In the genomic region with DNA sequence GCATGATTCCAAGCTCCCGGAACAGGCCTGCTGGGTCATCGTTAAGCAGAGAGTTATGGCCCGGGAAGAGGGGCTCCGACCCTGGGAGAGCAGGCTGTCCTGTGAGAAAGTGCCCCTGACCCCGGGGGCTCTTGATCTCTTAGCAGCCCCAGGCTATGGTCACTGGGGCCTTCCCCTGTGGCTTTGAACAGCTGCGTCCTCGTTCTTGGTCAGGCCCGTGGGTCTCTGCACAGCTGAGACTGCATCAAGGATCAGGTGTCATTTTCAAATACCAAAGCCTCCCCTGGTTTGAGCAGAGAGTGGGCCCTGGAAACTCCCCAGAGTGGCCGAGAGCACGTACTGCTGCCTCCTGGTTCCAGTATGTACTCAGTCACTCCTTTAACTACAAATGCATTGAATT, we compare ENCODE assay signal across 1 cellular context.
TF ChIP-seq lines count a peak whose summit lies in the region.

No MANE protein-coding gene starts in this region.

TF ChIP-seq in GM12878, 131 proteins besides CTCF, POLR2A, EP300 and RAD21:
- TF ChIP-seq MTA2 (IDR thresholded peaks at IDR 0.05; ENCODE audit: low read depth) (peak; percentile 49; the same call in 1 of the 2 replicates), IKZF2 (IDR thresholded peaks at IDR 0.05) (peak; percentile 17 to 20; a peak in 2 of 4 replicates), YY1 (IDR thresholded peaks at IDR 0.05; ENCODE audit: low read depth, low read length) (no peak), IKZF1 (conservative IDR thresholded peaks at IDR 0.05) (peak; percentile 41), BMI1 (IDR thresholded peaks at IDR 0.05; ENCODE audit: borderline replicate concordance) (0 out of 2 replicates have a peak, but pooled peaks have one; percentile 17), ESRRA (IDR thresholded peaks at IDR 0.05; ENCODE audit: low read length) (no peak), RAD51 (IDR thresholded peaks at IDR 0.05) (no peak), RCOR1 (conservative IDR thresholded peaks at IDR 0.05; ENCODE audit: low read depth, low read length) (no peak), GATAD2B (conservative IDR thresholded peaks at IDR 0.05; ENCODE audit: low read depth) (peak; percentile 74), LARP7 (IDR thresholded peaks at IDR 0.05) (0 out of 2 replicates have a peak, but pooled peaks have one; percentile 43), RELA (IDR thresholded peaks at IDR 0.05; ENCODE audit: borderline replicate concordance, partially characterized antibody) (peak; percentile 40), SIX5 (IDR thresholded peaks at IDR 0.05; ENCODE audit: low read depth, low read length, severe bottlenecking) (no peak), TCF12 (IDR thresholded peaks at IDR 0.05; ENCODE audit: low read depth, low read length) (peak; percentile 81; the same call in 1 of the 2 replicates), MEF2B (IDR thresholded peaks at IDR 0.05; ENCODE audit: partially characterized antibody, poor library complexity, severe bottlenecking) (peak; percentile 68), RUNX3 (IDR thresholded peaks at IDR 0.05; ENCODE audit: low read length) (0 out of 2 replicates have a peak, but pooled peaks have one; percentile 11), PAX5 (IDR thresholded peaks at IDR 0.05; ENCODE audit: borderline replicate concordance, low read depth, low read length) (0 out of 2 replicates have a peak, but pooled peaks have one; percentile 25), BHLHE40 (IDR thresholded peaks at IDR 0.05; ENCODE audit: borderline replicate concordance in 1 of 2, low read depth in 2 of 2, low read length in 1 of 2) (peak in 1 of 2 experiments; percentile 63; a peak in 1 of 4 replicates), DPF2 (IDR thresholded peaks at IDR 0.05) (peak; percentile 57; the same call in 1 of the 2 replicates), FOS (IDR thresholded peaks at IDR 0.05; ENCODE audit: borderline replicate concordance, extremely low read depth, insufficient read length) (no peak), NR2C1 (IDR thresholded peaks at IDR 0.05) (0 out of 2 replicates have a peak, but pooled peaks have one; percentile 11), NR2F1 (conservative IDR thresholded peaks at IDR 0.05) (peak; percentile 77), RBBP5 (conservative IDR thresholded peaks at IDR 0.05) (no peak)
- TF ChIP-seq, protein P1, sequence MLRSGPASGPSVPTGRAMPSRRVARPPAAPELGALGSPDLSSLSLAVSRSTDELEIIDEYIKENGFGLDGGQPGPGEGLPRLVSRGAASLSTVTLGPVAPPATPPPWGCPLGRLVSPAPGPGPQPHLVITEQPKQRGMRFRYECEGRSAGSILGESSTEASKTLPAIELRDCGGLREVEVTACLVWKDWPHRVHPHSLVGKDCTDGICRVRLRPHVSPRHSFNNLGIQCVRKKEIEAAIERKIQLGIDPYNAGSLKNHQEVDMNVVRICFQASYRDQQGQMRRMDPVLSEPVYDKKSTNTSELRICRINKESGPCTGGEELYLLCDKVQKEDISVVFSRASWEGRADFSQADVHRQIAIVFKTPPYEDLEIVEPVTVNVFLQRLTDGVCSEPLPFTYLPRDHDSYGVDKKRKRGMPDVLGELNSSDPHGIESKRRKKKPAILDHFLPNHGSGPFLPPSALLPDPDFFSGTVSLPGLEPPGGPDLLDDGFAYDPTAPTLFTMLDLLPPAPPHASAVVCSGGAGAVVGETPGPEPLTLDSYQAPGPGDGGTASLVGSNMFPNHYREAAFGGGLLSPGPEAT (IDR thresholded peaks at IDR 0.05; ENCODE audit: low read depth), result peak; percentile 92
- TF ChIP-seq, protein P2, sequence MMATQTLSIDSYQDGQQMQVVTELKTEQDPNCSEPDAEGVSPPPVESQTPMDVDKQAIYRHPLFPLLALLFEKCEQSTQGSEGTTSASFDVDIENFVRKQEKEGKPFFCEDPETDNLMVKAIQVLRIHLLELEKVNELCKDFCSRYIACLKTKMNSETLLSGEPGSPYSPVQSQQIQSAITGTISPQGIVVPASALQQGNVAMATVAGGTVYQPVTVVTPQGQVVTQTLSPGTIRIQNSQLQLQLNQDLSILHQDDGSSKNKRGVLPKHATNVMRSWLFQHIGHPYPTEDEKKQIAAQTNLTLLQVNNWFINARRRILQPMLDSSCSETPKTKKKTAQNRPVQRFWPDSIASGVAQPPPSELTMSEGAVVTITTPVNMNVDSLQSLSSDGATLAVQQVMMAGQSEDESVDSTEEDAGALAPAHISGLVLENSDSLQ (IDR thresholded peaks at IDR 0.05), result peak; percentile 24; the same call in 1 of the 2 replicates
- TF ChIP-seq, protein P3, sequence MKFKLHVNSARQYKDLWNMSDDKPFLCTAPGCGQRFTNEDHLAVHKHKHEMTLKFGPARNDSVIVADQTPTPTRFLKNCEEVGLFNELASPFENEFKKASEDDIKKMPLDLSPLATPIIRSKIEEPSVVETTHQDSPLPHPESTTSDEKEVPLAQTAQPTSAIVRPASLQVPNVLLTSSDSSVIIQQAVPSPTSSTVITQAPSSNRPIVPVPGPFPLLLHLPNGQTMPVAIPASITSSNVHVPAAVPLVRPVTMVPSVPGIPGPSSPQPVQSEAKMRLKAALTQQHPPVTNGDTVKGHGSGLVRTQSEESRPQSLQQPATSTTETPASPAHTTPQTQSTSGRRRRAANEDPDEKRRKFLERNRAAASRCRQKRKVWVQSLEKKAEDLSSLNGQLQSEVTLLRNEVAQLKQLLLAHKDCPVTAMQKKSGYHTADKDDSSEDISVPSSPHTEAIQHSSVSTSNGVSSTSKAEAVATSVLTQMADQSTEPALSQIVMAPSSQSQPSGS (IDR thresholded peaks at IDR 0.05; ENCODE audit: low read length), result no peak
- TF ChIP-seq, protein P4, sequence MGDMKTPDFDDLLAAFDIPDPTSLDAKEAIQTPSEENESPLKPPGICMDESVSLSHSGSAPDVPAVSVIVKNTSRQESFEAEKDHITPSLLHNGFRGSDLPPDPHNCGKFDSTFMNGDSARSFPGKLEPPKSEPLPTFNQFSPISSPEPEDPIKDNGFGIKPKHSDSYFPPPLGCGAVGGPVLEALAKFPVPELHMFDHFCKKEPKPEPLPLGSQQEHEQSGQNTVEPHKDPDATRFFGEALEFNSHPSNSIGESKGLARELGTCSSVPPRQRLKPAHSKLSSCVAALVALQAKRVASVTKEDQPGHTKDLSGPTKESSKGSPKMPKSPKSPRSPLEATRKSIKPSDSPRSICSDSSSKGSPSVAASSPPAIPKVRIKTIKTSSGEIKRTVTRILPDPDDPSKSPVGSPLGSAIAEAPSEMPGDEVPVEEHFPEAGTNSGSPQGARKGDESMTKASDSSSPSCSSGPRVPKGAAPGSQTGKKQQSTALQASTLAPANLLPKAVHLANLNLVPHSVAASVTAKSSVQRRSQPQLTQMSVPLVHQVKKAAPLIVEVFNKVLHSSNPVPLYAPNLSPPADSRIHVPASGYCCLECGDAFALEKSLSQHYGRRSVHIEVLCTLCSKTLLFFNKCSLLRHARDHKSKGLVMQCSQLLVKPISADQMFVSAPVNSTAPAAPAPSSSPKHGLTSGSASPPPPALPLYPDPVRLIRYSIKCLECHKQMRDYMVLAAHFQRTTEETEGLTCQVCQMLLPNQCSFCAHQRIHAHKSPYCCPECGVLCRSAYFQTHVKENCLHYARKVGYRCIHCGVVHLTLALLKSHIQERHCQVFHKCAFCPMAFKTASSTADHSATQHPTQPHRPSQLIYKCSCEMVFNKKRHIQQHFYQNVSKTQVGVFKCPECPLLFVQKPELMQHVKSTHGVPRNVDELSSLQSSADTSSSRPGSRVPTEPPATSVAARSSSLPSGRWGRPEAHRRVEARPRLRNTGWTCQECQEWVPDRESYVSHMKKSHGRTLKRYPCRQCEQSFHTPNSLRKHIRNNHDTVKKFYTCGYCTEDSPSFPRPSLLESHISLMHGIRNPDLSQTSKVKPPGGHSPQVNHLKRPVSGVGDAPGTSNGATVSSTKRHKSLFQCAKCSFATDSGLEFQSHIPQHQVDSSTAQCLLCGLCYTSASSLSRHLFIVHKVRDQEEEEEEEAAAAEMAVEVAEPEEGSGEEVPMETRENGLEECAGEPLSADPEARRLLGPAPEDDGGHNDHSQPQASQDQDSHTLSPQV (IDR thresholded peaks at IDR 0.05), result peak; percentile 62; the same call in 1 of the 2 replicates
- TF ChIP-seq, protein P5, sequence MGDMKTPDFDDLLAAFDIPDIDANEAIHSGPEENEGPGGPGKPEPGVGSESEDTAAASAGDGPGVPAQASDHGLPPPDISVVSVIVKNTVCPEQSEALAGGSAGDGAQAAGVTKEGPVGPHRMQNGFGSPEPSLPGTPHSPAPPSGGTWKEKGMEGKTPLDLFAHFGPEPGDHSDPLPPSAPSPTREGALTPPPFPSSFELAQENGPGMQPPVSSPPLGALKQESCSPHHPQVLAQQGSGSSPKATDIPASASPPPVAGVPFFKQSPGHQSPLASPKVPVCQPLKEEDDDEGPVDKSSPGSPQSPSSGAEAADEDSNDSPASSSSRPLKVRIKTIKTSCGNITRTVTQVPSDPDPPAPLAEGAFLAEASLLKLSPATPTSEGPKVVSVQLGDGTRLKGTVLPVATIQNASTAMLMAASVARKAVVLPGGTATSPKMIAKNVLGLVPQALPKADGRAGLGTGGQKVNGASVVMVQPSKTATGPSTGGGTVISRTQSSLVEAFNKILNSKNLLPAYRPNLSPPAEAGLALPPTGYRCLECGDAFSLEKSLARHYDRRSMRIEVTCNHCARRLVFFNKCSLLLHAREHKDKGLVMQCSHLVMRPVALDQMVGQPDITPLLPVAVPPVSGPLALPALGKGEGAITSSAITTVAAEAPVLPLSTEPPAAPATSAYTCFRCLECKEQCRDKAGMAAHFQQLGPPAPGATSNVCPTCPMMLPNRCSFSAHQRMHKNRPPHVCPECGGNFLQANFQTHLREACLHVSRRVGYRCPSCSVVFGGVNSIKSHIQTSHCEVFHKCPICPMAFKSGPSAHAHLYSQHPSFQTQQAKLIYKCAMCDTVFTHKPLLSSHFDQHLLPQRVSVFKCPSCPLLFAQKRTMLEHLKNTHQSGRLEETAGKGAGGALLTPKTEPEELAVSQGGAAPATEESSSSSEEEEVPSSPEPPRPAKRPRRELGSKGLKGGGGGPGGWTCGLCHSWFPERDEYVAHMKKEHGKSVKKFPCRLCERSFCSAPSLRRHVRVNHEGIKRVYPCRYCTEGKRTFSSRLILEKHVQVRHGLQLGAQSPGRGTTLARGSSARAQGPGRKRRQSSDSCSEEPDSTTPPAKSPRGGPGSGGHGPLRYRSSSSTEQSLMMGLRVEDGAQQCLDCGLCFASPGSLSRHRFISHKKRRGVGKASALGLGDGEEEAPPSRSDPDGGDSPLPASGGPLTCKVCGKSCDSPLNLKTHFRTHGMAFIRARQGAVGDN (IDR thresholded peaks at IDR 0.05), result peak; percentile 96
- TF ChIP-seq, protein P6, sequence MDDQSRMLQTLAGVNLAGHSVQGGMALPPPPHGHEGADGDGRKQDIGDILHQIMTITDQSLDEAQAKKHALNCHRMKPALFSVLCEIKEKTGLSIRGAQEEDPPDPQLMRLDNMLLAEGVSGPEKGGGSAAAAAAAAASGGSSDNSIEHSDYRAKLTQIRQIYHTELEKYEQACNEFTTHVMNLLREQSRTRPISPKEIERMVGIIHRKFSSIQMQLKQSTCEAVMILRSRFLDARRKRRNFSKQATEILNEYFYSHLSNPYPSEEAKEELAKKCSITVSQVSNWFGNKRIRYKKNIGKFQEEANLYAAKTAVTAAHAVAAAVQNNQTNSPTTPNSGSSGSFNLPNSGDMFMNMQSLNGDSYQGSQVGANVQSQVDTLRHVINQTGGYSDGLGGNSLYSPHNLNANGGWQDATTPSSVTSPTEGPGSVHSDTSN (IDR thresholded peaks at IDR 0.05; ENCODE audit: insufficient replicate concordance, low read depth, low read length), result no peak
- TF ChIP-seq, protein P7, sequence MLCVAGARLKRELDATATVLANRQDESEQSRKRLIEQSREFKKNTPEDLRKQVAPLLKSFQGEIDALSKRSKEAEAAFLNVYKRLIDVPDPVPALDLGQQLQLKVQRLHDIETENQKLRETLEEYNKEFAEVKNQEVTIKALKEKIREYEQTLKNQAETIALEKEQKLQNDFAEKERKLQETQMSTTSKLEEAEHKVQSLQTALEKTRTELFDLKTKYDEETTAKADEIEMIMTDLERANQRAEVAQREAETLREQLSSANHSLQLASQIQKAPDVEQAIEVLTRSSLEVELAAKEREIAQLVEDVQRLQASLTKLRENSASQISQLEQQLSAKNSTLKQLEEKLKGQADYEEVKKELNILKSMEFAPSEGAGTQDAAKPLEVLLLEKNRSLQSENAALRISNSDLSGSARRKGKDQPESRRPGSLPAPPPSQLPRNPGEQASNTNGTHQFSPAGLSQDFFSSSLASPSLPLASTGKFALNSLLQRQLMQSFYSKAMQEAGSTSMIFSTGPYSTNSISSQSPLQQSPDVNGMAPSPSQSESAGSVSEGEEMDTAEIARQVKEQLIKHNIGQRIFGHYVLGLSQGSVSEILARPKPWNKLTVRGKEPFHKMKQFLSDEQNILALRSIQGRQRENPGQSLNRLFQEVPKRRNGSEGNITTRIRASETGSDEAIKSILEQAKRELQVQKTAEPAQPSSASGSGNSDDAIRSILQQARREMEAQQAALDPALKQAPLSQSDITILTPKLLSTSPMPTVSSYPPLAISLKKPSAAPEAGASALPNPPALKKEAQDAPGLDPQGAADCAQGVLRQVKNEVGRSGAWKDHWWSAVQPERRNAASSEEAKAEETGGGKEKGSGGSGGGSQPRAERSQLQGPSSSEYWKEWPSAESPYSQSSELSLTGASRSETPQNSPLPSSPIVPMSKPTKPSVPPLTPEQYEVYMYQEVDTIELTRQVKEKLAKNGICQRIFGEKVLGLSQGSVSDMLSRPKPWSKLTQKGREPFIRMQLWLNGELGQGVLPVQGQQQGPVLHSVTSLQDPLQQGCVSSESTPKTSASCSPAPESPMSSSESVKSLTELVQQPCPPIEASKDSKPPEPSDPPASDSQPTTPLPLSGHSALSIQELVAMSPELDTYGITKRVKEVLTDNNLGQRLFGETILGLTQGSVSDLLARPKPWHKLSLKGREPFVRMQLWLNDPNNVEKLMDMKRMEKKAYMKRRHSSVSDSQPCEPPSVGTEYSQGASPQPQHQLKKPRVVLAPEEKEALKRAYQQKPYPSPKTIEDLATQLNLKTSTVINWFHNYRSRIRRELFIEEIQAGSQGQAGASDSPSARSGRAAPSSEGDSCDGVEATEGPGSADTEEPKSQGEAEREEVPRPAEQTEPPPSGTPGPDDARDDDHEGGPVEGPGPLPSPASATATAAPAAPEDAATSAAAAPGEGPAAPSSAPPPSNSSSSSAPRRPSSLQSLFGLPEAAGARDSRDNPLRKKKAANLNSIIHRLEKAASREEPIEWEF (IDR thresholded peaks at IDR 0.05; ENCODE audit: insufficient replicate concordance, low read depth, low read length), result peak; percentile 21
TF ChIP-seq in GM12878: peak in this region for 20.
